Comparison of ENCODE assay signal across 8 cellular contexts in genomic region chr12:120687570-120688289, GRCh38. TPM values are rescaled to one million over a fixed set of nuclear protein-coding genes. Genes with fewer than 3 reads are reported as not detected.
DNase-seq lines count a peak whose midpoint lies in the region; ATAC-seq lines count a peak whose summit lies in the region.

No MANE protein-coding gene starts in this region.

- no peaks in the 10 kb centered on the region for H3K27me3 ChIP-seq in skeletal muscle tissue (ENCODE audit: control insufficient read depth in 3 of 3, insufficient read depth in 3 of 3, low read length in 3 of 3)

- ATAC-seq in left cardiac atrium, result no peak
- no peak for ATAC-seq in GM21367 (IDR thresholded peaks at IDR 0.05; ENCODE audit: unreplicated experiment)

- peak overlapping the region; percentile 88 for H3K27ac ChIP-seq in skeletal muscle tissue (ENCODE audit: low read depth, low read length)

- H3K4me1 ChIP-seq in skeletal muscle tissue (ENCODE audit: control insufficient read depth in 3 of 3, insufficient read depth in 3 of 3, low read length in 3 of 3), result peaks cover 46 to 48% (median 48%) of the 10 kb centered on the region in 3 donors

- H3K27me3 Mint-ChIP-seq in activated T-helper 2 cell treated with anti-CD3 and anti-CD28 coated beads, Interferon-gamma antibody, Interleukin-2, Interleukin-4, amounts not matched to agents 10 μg/mL and 5 μg/mL and 100 μg/mL, durations not matched to agents 14 hours and 24 hours and 36 hours (ENCODE audit: low read depth), result no peaks in the 10 kb centered on the region

- in situ Hi-C loops in KBM-7 (cut with MboI; ENCODE audit: low pct_unique_long_range_greater_than_20kb, low sequenced_read_pairs), result no loop called here

- H3K4me3 Mint-ChIP-seq in activated T-helper 2 cell treated with anti-CD3 and anti-CD28 coated beads, Interferon-gamma antibody, Interleukin-2, Interleukin-4, amounts not matched to agents 10 μg/mL and 5 μg/mL and 100 μg/mL, durations not matched to agents 14 hours and 24 hours and 36 hours (ENCODE audit: low read depth), result peak overlapping the region; percentile 89

- intact Hi-C loops in activated T-helper 2 cell treated with anti-CD3 and anti-CD28 coated beads, Interferon-gamma antibody, Interleukin-2, Interleukin-4, amounts not matched to agents 10 μg/mL and 5 μg/mL and 100 μg/mL, durations not matched to agents 14 hours and 24 hours and 36 hours (cut with micrococcal nuclease), result loop anchor here (2.0 to 5.0 kb wide), 6 partner anchors 23 to 1020 kb away; partner anchors contain the start of genes ACADS, POP5, PRKAB1 and SRSF9
- intact Hi-C loops in left cardiac atrium (cut with DNase I), result no loop called here

- peaks cover 56% of the 10 kb centered on the region for H3K4me1 Mint-ChIP-seq in activated T-helper 2 cell treated with anti-CD3 and anti-CD28 coated beads, Interferon-gamma antibody, Interleukin-2, Interleukin-4, amounts not matched to agents 10 μg/mL and 5 μg/mL and 100 μg/mL, durations not matched to agents 14 hours and 24 hours and 36 hours (ENCODE audit: low read depth)

- H3K27ac Mint-ChIP-seq in activated T-helper 2 cell treated with anti-CD3 and anti-CD28 coated beads, Interferon-gamma antibody, Interleukin-2, Interleukin-4, amounts not matched to agents 10 μg/mL and 5 μg/mL and 100 μg/mL, durations not matched to agents 14 hours and 24 hours and 36 hours, result peak overlapping the region; percentile 74

- H3K36me3 Mint-ChIP-seq in activated T-helper 2 cell treated with anti-CD3 and anti-CD28 coated beads, Interferon-gamma antibody, Interleukin-2, Interleukin-4, amounts not matched to agents 10 μg/mL and 5 μg/mL and 100 μg/mL, durations not matched to agents 14 hours and 24 hours and 36 hours (ENCODE audit: low read depth), result peaks cover 22% of the 10 kb centered on the region

- DNase-seq in AG20443 (ENCODE audit: low spot score) (peak; percentile 41), KBM-7 (peak; percentile 32), left cardiac atrium (peak; percentile 41), NCI-H345 (lab: John Stamatoyannopoulos, UW) (no peak), occipital lobe (lab: John Stamatoyannopoulos, UW) (no peak)
- no peak for DNase-seq in activated T-helper 2 cell treated with anti-CD3 and anti-CD28 coated beads, Interferon-gamma antibody, Interleukin-2, Interleukin-4, amounts not matched to agents 10 μg/mL and 5 μg/mL and 100 μg/mL, durations not matched to agents 14 hours and 24 hours and 36 hours (ENCODE audit: low spot score)

- no peaks in the 10 kb centered on the region for H3K9me3 ChIP-seq in skeletal muscle tissue (ENCODE audit: control insufficient read depth in 3 of 3, low read length in 3 of 3)

- no peaks in the 10 kb centered on the region for H3K9me3 Mint-ChIP-seq in activated T-helper 2 cell treated with anti-CD3 and anti-CD28 coated beads, Interferon-gamma antibody, Interleukin-2, Interleukin-4, amounts not matched to agents 10 μg/mL and 5 μg/mL and 100 μg/mL, durations not matched to agents 14 hours and 24 hours and 36 hours

- H3K9ac ChIP-seq in skeletal muscle tissue (ENCODE audit: low read depth in 1 of 3, low read length in 3 of 3), result peak overlapping the region; percentile 83 to 93 (median 90)

- H3K4me3 ChIP-seq in skeletal muscle tissue (ENCODE audit: low read length in 3 of 3), result peak overlapping the region; percentile 82 to 90 (median 89)

- no peaks in the 10 kb centered on the region for H3K36me3 ChIP-seq in skeletal muscle tissue (ENCODE audit: control insufficient read depth in 3 of 3, insufficient read depth in 3 of 3, low read length in 3 of 3)

RNA-seq across cellular contexts. Expression of gene MLEC, which starts 0.8 kb away (rescaled TPM):
- total RNA-seq in activated T-helper 2 cell treated with anti-CD3 and anti-CD28 coated beads, Interferon-gamma antibody, Interleukin-2, Interleukin-4, amounts not matched to agents 10 μg/mL and 5 μg/mL and 100 μg/mL, durations not matched to agents 14 hours and 24 hours and 36 hours, result 136 and 142 TPM in 2 replicates
- total RNA-seq in left cardiac atrium (100 to 1,000 TPM; 166 to 173 TPM), skeletal muscle tissue (50.6 TPM), occipital lobe (41.5 TPM)

RNA-seq across cellular contexts. Expression of gene UNC119B, which starts 22.5 kb away (rescaled TPM):
- total RNA-seq in activated T-helper 2 cell treated with anti-CD3 and anti-CD28 coated beads, Interferon-gamma antibody, Interleukin-2, Interleukin-4, amounts not matched to agents 10 μg/mL and 5 μg/mL and 100 μg/mL, durations not matched to agents 14 hours and 24 hours and 36 hours, result 25.1 and 27.0 TPM in 2 replicates
- total RNA-seq in left cardiac atrium, result 10 to 100 TPM; 14.2 to 18.2 TPM
- total RNA-seq in skeletal muscle tissue, result 7.3 TPM
- total RNA-seq in occipital lobe, result 11.9 TPM

RNA-seq across cellular contexts. Expression of gene ACADS, which starts 37.9 kb away (rescaled TPM):
- 16.4 and 16.6 TPM in 2 replicates for total RNA-seq in activated T-helper 2 cell treated with anti-CD3 and anti-CD28 coated beads, Interferon-gamma antibody, Interleukin-2, Interleukin-4, amounts not matched to agents 10 μg/mL and 5 μg/mL and 100 μg/mL, durations not matched to agents 14 hours and 24 hours and 36 hours
- total RNA-seq in left cardiac atrium, result 10 to 100 TPM; 49.4 to 52.0 TPM
- total RNA-seq in skeletal muscle tissue, result 14.1 TPM
- total RNA-seq in occipital lobe, result 4.2 TPM

RNA-seq across cellular contexts. Expression of gene CABP1, which starts 47.3 kb away (rescaled TPM):
- 0.27 and 0.41 TPM in 2 replicates for total RNA-seq in activated T-helper 2 cell treated with anti-CD3 and anti-CD28 coated beads, Interferon-gamma antibody, Interleukin-2, Interleukin-4, amounts not matched to agents 10 μg/mL and 5 μg/mL and 100 μg/mL, durations not matched to agents 14 hours and 24 hours and 36 hours
- total RNA-seq in left cardiac atrium (1 to 10 TPM; 1.5 to 4.6 TPM), skeletal muscle tissue (0.52 TPM), occipital lobe (3.1 TPM)

Comparison
In these comparisons a context has a peak if more than half of its experiments do, and no peak if none do; other contexts are left out.
1. DNase-seq: peak in AG20443 (single experiment), KBM-7 (single experiment) and left cardiac atrium (single experiment); none in activated T-helper 2 cell treated with anti-CD3 and anti-CD28 coated beads, Interferon-gamma antibody, Interleukin-2, Interleukin-4, amounts not matched to agents 10 μg/mL and 5 μg/mL and 100 μg/mL, durations not matched to agents 14 hours and 24 hours and 36 hours (single experiment), NCI-H345 (single experiment) and occipital lobe (single experiment).